11 cellular contexts compared by ENCODE assay signal in genomic region chr12:13195244-13195643, GRCh38. TPM values are rescaled to one million over a fixed set of nuclear protein-coding genes. Genes with fewer than 3 reads are reported as not detected.
DNase-seq lines count a peak whose midpoint lies in the region; ATAC-seq and TF ChIP-seq lines count a peak whose summit lies in the region.
"Had no signal": no experiment of that assay in that cellular context is flagged by ENCODE, and none has a peak within 500 bp of the region (broad histone marks: within the 10 kb centered on the region; RNA-seq: fewer than 3 reads in every experiment).

No MANE protein-coding gene starts in this region.

- no peak overlapping the region for H2AFZ ChIP-seq in H9 (ENCODE audit: low read length)

- H2BK15ac ChIP-seq in H9 (ENCODE audit: low read depth, low read length): no peak overlapping the region

- no peak overlapping the region for H2AK5ac ChIP-seq in H9 (ENCODE audit: insufficient read length, low read length)

- H2BK20ac ChIP-seq in H9 (ENCODE audit: low read depth, low read length, poor library complexity, severe bottlenecking): no peak overlapping the region

- no peak overlapping the region for H2BK120ac ChIP-seq in H9 (ENCODE audit: low read depth, low read length, poor library complexity, severe bottlenecking)

- no peaks in the 10 kb centered on the region for H3K36me3 Mint-ChIP-seq in stimulated activated naive CD8-positive, alpha-beta T cell treated with anti-CD3 and anti-CD28 coated beads, Interleukin-15, Interleukin-2, amounts not matched to agents 100 ng/mL and 50 ng/mL, for 24 hours (ENCODE audit: low read depth)
- H3K36me3 Mint-ChIP-seq in H9 (ENCODE audit: insufficient read depth in 1 of 3, low read depth in 3 of 3): no peaks in the 10 kb centered on the region
- H3K36me3 Mint-ChIP-seq: CD4-positive, alpha-beta memory T cell; stimulated activated naive B cell treated with anti-CD40 and anti-IgM and Interleukin-4, amounts not matched to agents 10 μg/mL and 1 μg/mL and 100 μg/mL, for 72 hours had no signal

- no peak overlapping the region for H3K14ac ChIP-seq in H9 (ENCODE audit: insufficient read depth, low read length)

- H3K4me3 Mint-ChIP-seq in stimulated activated naive CD8-positive, alpha-beta T cell treated with anti-CD3 and anti-CD28 coated beads, Interleukin-15, Interleukin-2, amounts not matched to agents 100 ng/mL and 50 ng/mL, for 24 hours: no peak overlapping the region
- no peak overlapping the region for H3K4me3 Mint-ChIP-seq in H9
- H3K4me3 Mint-ChIP-seq: stimulated activated naive B cell treated with anti-CD40 and anti-IgM and Interleukin-4, amounts not matched to agents 10 μg/mL and 1 μg/mL and 100 μg/mL, for 72 hours had no signal

- DNase-seq in stimulated activated naive CD8-positive, alpha-beta T cell treated with anti-CD3 and anti-CD28 coated beads, Interleukin-15, Interleukin-2, amounts not matched to agents 100 U/mL and 50 U/mL, for 24 hours: no peak
- no peak for DNase-seq in colonic mucosa
- no peak for DNase-seq in SJCRH30
- DNase-seq in NCI-H82 (lab: John Stamatoyannopoulos, UW): no peak
- no peak for DNase-seq in iPS-NIHi11 (ENCODE audit: low spot score)
- no peak for DNase-seq in H9
- DNase-seq: CD4-positive, alpha-beta memory T cell; stimulated activated naive B cell treated with anti-CD40 and anti-IgM and Interleukin-4, amounts not matched to agents 10 μg/mL and 1 μg/mL and 100 μg/mL, for 72 hours; T1000 had no signal

- WGBS in H9 (ENCODE audit: extremely low coverage, insufficient read length, low lambda C conversion rate): no CpG with 5 or more reads among the region's 4 CpGs

- H3K27ac ChIP-seq in colonic mucosa (peak overlapping the region; percentile 87), muscle layer of duodenum (ENCODE audit: low read length) (peak overlapping the region; percentile 100), SJCRH30 (no peak overlapping the region), H9 (ENCODE audit: insufficient read length, low read depth, low read length) (no peak overlapping the region)

- ATAC-seq in stimulated activated naive CD8-positive, alpha-beta T cell treated with anti-CD3 and anti-CD28 coated beads, Interleukin-15, Interleukin-2, amounts not matched to agents 100 U/mL and 50 U/mL, for 24 hours: no peak
- ATAC-seq: stimulated activated naive B cell treated with anti-CD40 and anti-IgM and Interleukin-4, amounts not matched to agents 10 μg/mL and 1 μg/mL and 100 μg/mL, for 72 hours had no signal

- H3K18ac ChIP-seq in H9 (ENCODE audit: insufficient read length, low read depth, low read length): no peak overlapping the region

- no peak overlapping the region for H4K91ac ChIP-seq in H9 (ENCODE audit: insufficient read length, low read depth, low read length)

- no peaks in the 10 kb centered on the region for H3K79me1 ChIP-seq in H9 (ENCODE audit: insufficient read depth, low read depth, low read length, poor library complexity, severe bottlenecking)

- no peak overlapping the region for H2BK12ac ChIP-seq in H9 (ENCODE audit: insufficient read length, low read depth, low read length)

- no peaks in the 10 kb centered on the region for H3K27me3 ChIP-seq in colonic mucosa
- H3K27me3 ChIP-seq in muscle layer of duodenum (ENCODE audit: low read depth, low read length): no peaks in the 10 kb centered on the region
- no peaks in the 10 kb centered on the region for H3K27me3 ChIP-seq in SJCRH30
- no peaks in the 10 kb centered on the region for H3K27me3 ChIP-seq in H9 (ENCODE audit: insufficient read depth, low read length)

- H2BK5ac ChIP-seq in H9 (ENCODE audit: insufficient read length, low read length): no peak overlapping the region

- H3K56ac ChIP-seq in H9 (ENCODE audit: insufficient read length, low read depth, low read length): no peak overlapping the region

- no peak overlapping the region for H3K23ac ChIP-seq in H9 (ENCODE audit: insufficient read length, low read depth, low read length)

- no peaks in the 10 kb centered on the region for H3K23me2 ChIP-seq in H9 (ENCODE audit: insufficient read length, low read depth, low read length, poor library complexity, severe bottlenecking)

- no peak overlapping the region for H3T11ph ChIP-seq in H9 (ENCODE audit: low read length)

- intact Hi-C loops in colonic mucosa (cut with DNase I): loop anchor here (5.0 kb wide), 1 partner anchor 93 kb away; the partner anchor contains the start of gene GSG1

- H3K9ac ChIP-seq in colonic mucosa (ENCODE audit: low read depth in 2 of 2, low read length in 2 of 2): no peak overlapping the region
- no peak overlapping the region for H3K9ac ChIP-seq in H9 (ENCODE audit: extremely low read depth, insufficient read length, low read length)

- H3K27ac Mint-ChIP-seq in stimulated activated naive CD8-positive, alpha-beta T cell treated with anti-CD3 and anti-CD28 coated beads, Interleukin-15, Interleukin-2, amounts not matched to agents 100 ng/mL and 50 ng/mL, for 24 hours: peak overlapping the region; percentile 83
- H3K27ac Mint-ChIP-seq in H9: no peak overlapping the region

- peaks cover 46% of the 10 kb centered on the region for H3K4me1 Mint-ChIP-seq in stimulated activated naive CD8-positive, alpha-beta T cell treated with anti-CD3 and anti-CD28 coated beads, Interleukin-15, Interleukin-2, amounts not matched to agents 100 ng/mL and 50 ng/mL, for 24 hours (ENCODE audit: low read depth)
- H3K4me1 Mint-ChIP-seq in H9: peaks cover 31 to 32% of the 10 kb centered on the region in 2 experiments

- no peak overlapping the region for H4K8ac ChIP-seq in H9 (replicated peaks; ENCODE audit: insufficient read length, low read depth, low read length)

- H3K79me2 ChIP-seq in H9 (ENCODE audit: insufficient read depth, low read length): no peaks in the 10 kb centered on the region

- TF ChIP-seq CTCF in colonic mucosa (IDR thresholded peaks at IDR 0.05): no peak
- TF ChIP-seq CTCF in H9 (conservative IDR thresholded peaks at IDR 0.05): no peak

- no peak overlapping the region for H4K5ac ChIP-seq in H9 (ENCODE audit: insufficient read length, low read depth, low read length)

- peaks cover 13% of the 10 kb centered on the region for H3K4me1 ChIP-seq in colonic mucosa
- peaks cover 14 to 25% of the 10 kb centered on the region in 2 donors for H3K4me1 ChIP-seq in muscle layer of duodenum (ENCODE audit: control insufficient read depth in 1 of 2, insufficient read depth in 2 of 2, low read length in 2 of 2)
- peaks cover 33% of the 10 kb centered on the region for H3K4me1 ChIP-seq in SJCRH30
- peaks cover 2% of the 10 kb centered on the region for H3K4me1 ChIP-seq in H9 (ENCODE audit: insufficient read depth, low read length)

- H3K4ac ChIP-seq in H9 (ENCODE audit: low read depth, low read length): no peak overlapping the region

- H3K36me3 ChIP-seq in colonic mucosa (no peaks in the 10 kb centered on the region), muscle layer of duodenum (ENCODE audit: control insufficient read depth in 1 of 2, insufficient read depth in 2 of 2, low read length in 2 of 2) (peaks cover 6% of the 10 kb centered on the region in 2 donors), SJCRH30 (no peaks in the 10 kb centered on the region)

- H4K20me1 ChIP-seq in H9 (ENCODE audit: control insufficient read depth, insufficient read depth, insufficient read length): no peaks in the 10 kb centered on the region

- peaks cover 12% of the 10 kb centered on the region for H3K27me3 Mint-ChIP-seq in stimulated activated naive CD8-positive, alpha-beta T cell treated with anti-CD3 and anti-CD28 coated beads, Interleukin-15, Interleukin-2, amounts not matched to agents 100 ng/mL and 50 ng/mL, for 24 hours
- peaks cover 1% of the 10 kb centered on the region for H3K27me3 Mint-ChIP-seq in H9 (ENCODE audit: low read depth)

- no peak overlapping the region for H3K4me3 ChIP-seq in colonic mucosa
- H3K4me3 ChIP-seq in muscle layer of duodenum (ENCODE audit: low read depth in 1 of 2, low read length in 2 of 2): no peak overlapping the region
- no peak overlapping the region for H3K4me3 ChIP-seq in SJCRH30

- H3K4me2 ChIP-seq in H9 (ENCODE audit: insufficient read depth, insufficient read length, low read length): no peak overlapping the region

- H3K9me3 ChIP-seq in colonic mucosa (no peaks in the 10 kb centered on the region), muscle layer of duodenum (ENCODE audit: control insufficient read depth in 1 of 2, low read length in 2 of 2) (no peaks in the 10 kb centered on the region), SJCRH30 (replicated peaks) (no peaks in the 10 kb centered on the region), H9 (ENCODE audit: control insufficient read depth, low read depth, low read length) (no peaks in the 10 kb centered on the region)

- no peaks in the 10 kb centered on the region for H3K9me3 Mint-ChIP-seq in stimulated activated naive CD8-positive, alpha-beta T cell treated with anti-CD3 and anti-CD28 coated beads, Interleukin-15, Interleukin-2, amounts not matched to agents 100 ng/mL and 50 ng/mL, for 24 hours
- no peaks in the 10 kb centered on the region for H3K9me3 Mint-ChIP-seq in H9
- H3K9me3 Mint-ChIP-seq: CD4-positive, alpha-beta memory T cell; stimulated activated naive B cell treated with anti-CD40 and anti-IgM and Interleukin-4, amounts not matched to agents 10 μg/mL and 1 μg/mL and 100 μg/mL, for 72 hours had no signal

RNA-seq across cellular contexts. Expression of gene EMP1, which starts 1.3 kb away (rescaled TPM):
- 100 to 1,000 TPM; 265 to 667 TPM for total RNA-seq in colonic mucosa
- 3.4 and 7.5 TPM in 2 replicates for total RNA-seq in SJCRH30 (2014; rRNA removed; shearing (Covaris generic))
- total RNA-seq in H9 (2021): 0.63 and 0.75 TPM in 2 replicates

Comparison
In these comparisons a context has a peak if more than half of its experiments do, and no peak if none do; other contexts are left out.
1. H3K27ac ChIP-seq: peak in colonic mucosa (single experiment) and muscle layer of duodenum (single experiment); none in SJCRH30 (single experiment) and H9 (single experiment).
2. RNA of gene EMP1, which starts 1.3 kb away (total RNA-seq): 265 to 667 TPM in colonic mucosa; 3.4 to 7.5 TPM in SJCRH30 and 0.63 to 0.75 TPM in H9; every median in the first group is over 10 times any median in the second.